In the genomic region with DNA sequence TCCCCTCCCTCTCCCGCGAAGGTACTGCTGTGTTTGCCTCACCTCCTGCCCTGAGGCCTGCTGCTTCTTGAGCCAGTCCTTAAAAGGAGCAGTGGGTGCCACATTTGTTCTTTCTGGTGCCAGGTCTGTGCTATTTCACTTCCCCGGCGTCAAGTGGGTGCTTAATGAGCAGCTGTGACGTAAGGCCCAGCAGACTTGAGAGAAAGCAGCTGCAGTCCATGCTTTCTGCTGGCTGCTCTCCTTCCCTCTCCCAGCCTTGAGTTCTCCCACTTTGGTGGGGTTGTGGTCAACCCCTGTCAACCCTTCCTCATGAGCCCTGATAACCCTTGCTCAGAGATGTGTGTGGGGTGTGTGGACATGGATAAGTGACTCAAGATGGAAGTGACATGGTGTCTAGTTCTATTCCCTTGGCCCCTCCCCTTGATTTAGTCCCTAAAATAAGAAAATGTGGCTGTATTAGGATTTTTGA, we compare ENCODE assay signal across 1 cellular context.
A peak's percentile ranks its signal among the peaks of the same experiment; 100 is the strongest.
TF ChIP-seq lines count a peak whose summit lies in the region.

No MANE protein-coding gene starts in this region.

TF ChIP-seq in K562, 482 proteins besides CTCF, POLR2A, EP300 and RAD21 (continued from another document and continues in another):
- TF ChIP-seq, protein P1, sequence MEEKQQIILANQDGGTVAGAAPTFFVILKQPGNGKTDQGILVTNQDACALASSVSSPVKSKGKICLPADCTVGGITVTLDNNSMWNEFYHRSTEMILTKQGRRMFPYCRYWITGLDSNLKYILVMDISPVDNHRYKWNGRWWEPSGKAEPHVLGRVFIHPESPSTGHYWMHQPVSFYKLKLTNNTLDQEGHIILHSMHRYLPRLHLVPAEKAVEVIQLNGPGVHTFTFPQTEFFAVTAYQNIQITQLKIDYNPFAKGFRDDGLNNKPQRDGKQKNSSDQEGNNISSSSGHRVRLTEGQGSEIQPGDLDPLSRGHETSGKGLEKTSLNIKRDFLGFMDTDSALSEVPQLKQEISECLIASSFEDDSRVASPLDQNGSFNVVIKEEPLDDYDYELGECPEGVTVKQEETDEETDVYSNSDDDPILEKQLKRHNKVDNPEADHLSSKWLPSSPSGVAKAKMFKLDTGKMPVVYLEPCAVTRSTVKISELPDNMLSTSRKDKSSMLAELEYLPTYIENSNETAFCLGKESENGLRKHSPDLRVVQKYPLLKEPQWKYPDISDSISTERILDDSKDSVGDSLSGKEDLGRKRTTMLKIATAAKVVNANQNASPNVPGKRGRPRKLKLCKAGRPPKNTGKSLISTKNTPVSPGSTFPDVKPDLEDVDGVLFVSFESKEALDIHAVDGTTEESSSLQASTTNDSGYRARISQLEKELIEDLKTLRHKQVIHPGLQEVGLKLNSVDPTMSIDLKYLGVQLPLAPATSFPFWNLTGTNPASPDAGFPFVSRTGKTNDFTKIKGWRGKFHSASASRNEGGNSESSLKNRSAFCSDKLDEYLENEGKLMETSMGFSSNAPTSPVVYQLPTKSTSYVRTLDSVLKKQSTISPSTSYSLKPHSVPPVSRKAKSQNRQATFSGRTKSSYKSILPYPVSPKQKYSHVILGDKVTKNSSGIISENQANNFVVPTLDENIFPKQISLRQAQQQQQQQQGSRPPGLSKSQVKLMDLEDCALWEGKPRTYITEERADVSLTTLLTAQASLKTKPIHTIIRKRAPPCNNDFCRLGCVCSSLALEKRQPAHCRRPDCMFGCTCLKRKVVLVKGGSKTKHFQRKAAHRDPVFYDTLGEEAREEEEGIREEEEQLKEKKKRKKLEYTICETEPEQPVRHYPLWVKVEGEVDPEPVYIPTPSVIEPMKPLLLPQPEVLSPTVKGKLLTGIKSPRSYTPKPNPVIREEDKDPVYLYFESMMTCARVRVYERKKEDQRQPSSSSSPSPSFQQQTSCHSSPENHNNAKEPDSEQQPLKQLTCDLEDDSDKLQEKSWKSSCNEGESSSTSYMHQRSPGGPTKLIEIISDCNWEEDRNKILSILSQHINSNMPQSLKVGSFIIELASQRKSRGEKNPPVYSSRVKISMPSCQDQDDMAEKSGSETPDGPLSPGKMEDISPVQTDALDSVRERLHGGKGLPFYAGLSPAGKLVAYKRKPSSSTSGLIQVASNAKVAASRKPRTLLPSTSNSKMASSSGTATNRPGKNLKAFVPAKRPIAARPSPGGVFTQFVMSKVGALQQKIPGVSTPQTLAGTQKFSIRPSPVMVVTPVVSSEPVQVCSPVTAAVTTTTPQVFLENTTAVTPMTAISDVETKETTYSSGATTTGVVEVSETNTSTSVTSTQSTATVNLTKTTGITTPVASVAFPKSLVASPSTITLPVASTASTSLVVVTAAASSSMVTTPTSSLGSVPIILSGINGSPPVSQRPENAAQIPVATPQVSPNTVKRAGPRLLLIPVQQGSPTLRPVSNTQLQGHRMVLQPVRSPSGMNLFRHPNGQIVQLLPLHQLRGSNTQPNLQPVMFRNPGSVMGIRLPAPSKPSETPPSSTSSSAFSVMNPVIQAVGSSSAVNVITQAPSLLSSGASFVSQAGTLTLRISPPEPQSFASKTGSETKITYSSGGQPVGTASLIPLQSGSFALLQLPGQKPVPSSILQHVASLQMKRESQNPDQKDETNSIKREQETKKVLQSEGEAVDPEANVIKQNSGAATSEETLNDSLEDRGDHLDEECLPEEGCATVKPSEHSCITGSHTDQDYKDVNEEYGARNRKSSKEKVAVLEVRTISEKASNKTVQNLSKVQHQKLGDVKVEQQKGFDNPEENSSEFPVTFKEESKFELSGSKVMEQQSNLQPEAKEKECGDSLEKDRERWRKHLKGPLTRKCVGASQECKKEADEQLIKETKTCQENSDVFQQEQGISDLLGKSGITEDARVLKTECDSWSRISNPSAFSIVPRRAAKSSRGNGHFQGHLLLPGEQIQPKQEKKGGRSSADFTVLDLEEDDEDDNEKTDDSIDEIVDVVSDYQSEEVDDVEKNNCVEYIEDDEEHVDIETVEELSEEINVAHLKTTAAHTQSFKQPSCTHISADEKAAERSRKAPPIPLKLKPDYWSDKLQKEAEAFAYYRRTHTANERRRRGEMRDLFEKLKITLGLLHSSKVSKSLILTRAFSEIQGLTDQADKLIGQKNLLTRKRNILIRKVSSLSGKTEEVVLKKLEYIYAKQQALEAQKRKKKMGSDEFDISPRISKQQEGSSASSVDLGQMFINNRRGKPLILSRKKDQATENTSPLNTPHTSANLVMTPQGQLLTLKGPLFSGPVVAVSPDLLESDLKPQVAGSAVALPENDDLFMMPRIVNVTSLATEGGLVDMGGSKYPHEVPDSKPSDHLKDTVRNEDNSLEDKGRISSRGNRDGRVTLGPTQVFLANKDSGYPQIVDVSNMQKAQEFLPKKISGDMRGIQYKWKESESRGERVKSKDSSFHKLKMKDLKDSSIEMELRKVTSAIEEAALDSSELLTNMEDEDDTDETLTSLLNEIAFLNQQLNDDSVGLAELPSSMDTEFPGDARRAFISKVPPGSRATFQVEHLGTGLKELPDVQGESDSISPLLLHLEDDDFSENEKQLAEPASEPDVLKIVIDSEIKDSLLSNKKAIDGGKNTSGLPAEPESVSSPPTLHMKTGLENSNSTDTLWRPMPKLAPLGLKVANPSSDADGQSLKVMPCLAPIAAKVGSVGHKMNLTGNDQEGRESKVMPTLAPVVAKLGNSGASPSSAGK (IDR thresholded peaks at IDR 0.05): peak; percentile 82
- TF ChIP-seq KHSRP (IDR thresholded peaks at IDR 0.05) (no peak), NCOR1 (IDR thresholded peaks at IDR 0.05) (peak; percentile 72), ARNT (IDR thresholded peaks at IDR 0.05) (peak in 1 of 2 experiments; percentile 52; a peak in 1 of 4 replicates), HEY1 (CRISPR knock-in tag; IDR thresholded peaks at IDR 0.05; ENCODE audit: borderline replicate concordance) (no peak), CREM (IDR thresholded peaks at IDR 0.05; ENCODE audit: low read depth) (peak; percentile 87), HDGF (IDR thresholded peaks at IDR 0.05) (no peak), CXXC5 (CRISPR knock-in tag; IDR thresholded peaks at IDR 0.05) (0 out of 2 replicates have a peak, but pooled peaks have one; percentile 28), ZNF224 (CRISPR knock-in tag; IDR thresholded peaks at IDR 0.05) (no peak), KDM5B (IDR thresholded peaks at IDR 0.05; ENCODE audit: insufficient replicate concordance, low read depth, low read length) (no peak)
- TF ChIP-seq, protein P2, sequence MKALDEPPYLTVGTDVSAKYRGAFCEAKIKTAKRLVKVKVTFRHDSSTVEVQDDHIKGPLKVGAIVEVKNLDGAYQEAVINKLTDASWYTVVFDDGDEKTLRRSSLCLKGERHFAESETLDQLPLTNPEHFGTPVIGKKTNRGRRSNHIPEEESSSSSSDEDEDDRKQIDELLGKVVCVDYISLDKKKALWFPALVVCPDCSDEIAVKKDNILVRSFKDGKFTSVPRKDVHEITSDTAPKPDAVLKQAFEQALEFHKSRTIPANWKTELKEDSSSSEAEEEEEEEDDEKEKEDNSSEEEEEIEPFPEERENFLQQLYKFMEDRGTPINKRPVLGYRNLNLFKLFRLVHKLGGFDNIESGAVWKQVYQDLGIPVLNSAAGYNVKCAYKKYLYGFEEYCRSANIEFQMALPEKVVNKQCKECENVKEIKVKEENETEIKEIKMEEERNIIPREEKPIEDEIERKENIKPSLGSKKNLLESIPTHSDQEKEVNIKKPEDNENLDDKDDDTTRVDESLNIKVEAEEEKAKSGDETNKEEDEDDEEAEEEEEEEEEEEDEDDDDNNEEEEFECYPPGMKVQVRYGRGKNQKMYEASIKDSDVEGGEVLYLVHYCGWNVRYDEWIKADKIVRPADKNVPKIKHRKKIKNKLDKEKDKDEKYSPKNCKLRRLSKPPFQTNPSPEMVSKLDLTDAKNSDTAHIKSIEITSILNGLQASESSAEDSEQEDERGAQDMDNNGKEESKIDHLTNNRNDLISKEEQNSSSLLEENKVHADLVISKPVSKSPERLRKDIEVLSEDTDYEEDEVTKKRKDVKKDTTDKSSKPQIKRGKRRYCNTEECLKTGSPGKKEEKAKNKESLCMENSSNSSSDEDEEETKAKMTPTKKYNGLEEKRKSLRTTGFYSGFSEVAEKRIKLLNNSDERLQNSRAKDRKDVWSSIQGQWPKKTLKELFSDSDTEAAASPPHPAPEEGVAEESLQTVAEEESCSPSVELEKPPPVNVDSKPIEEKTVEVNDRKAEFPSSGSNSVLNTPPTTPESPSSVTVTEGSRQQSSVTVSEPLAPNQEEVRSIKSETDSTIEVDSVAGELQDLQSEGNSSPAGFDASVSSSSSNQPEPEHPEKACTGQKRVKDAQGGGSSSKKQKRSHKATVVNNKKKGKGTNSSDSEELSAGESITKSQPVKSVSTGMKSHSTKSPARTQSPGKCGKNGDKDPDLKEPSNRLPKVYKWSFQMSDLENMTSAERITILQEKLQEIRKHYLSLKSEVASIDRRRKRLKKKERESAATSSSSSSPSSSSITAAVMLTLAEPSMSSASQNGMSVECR (CRISPR knock-in tag; IDR thresholded peaks at IDR 0.05): peak; percentile 31; the same call in 1 of the 2 replicates
- TF ChIP-seq, protein P3, sequence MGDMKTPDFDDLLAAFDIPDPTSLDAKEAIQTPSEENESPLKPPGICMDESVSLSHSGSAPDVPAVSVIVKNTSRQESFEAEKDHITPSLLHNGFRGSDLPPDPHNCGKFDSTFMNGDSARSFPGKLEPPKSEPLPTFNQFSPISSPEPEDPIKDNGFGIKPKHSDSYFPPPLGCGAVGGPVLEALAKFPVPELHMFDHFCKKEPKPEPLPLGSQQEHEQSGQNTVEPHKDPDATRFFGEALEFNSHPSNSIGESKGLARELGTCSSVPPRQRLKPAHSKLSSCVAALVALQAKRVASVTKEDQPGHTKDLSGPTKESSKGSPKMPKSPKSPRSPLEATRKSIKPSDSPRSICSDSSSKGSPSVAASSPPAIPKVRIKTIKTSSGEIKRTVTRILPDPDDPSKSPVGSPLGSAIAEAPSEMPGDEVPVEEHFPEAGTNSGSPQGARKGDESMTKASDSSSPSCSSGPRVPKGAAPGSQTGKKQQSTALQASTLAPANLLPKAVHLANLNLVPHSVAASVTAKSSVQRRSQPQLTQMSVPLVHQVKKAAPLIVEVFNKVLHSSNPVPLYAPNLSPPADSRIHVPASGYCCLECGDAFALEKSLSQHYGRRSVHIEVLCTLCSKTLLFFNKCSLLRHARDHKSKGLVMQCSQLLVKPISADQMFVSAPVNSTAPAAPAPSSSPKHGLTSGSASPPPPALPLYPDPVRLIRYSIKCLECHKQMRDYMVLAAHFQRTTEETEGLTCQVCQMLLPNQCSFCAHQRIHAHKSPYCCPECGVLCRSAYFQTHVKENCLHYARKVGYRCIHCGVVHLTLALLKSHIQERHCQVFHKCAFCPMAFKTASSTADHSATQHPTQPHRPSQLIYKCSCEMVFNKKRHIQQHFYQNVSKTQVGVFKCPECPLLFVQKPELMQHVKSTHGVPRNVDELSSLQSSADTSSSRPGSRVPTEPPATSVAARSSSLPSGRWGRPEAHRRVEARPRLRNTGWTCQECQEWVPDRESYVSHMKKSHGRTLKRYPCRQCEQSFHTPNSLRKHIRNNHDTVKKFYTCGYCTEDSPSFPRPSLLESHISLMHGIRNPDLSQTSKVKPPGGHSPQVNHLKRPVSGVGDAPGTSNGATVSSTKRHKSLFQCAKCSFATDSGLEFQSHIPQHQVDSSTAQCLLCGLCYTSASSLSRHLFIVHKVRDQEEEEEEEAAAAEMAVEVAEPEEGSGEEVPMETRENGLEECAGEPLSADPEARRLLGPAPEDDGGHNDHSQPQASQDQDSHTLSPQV (IDR thresholded peaks at IDR 0.05): peak; percentile 43; the same call in 1 of the 2 replicates
- TF ChIP-seq, protein P4, sequence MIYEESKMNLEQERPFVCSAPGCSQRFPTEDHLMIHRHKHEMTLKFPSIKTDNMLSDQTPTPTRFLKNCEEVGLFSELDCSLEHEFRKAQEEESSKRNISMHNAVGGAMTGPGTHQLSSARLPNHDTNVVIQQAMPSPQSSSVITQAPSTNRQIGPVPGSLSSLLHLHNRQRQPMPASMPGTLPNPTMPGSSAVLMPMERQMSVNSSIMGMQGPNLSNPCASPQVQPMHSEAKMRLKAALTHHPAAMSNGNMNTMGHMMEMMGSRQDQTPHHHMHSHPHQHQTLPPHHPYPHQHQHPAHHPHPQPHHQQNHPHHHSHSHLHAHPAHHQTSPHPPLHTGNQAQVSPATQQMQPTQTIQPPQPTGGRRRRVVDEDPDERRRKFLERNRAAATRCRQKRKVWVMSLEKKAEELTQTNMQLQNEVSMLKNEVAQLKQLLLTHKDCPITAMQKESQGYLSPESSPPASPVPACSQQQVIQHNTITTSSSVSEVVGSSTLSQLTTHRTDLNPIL (CRISPR knock-in tag; IDR thresholded peaks at IDR 0.05): no peak
- TF ChIP-seq, protein P5, sequence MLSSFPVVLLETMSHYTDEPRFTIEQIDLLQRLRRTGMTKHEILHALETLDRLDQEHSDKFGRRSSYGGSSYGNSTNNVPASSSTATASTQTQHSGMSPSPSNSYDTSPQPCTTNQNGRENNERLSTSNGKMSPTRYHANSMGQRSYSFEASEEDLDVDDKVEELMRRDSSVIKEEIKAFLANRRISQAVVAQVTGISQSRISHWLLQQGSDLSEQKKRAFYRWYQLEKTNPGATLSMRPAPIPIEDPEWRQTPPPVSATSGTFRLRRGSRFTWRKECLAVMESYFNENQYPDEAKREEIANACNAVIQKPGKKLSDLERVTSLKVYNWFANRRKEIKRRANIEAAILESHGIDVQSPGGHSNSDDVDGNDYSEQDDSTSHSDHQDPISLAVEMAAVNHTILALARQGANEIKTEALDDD (IDR thresholded peaks at IDR 0.05): peak; percentile 88
- TF ChIP-seq, protein P6, sequence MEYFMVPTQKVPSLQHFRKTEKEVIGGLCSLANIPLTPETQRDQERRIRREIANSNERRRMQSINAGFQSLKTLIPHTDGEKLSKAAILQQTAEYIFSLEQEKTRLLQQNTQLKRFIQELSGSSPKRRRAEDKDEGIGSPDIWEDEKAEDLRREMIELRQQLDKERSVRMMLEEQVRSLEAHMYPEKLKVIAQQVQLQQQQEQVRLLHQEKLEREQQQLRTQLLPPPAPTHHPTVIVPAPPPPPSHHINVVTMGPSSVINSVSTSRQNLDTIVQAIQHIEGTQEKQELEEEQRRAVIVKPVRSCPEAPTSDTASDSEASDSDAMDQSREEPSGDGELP (CRISPR knock-in tag; IDR thresholded peaks at IDR 0.05; ENCODE audit: borderline replicate concordance): peak; percentile 89
- TF ChIP-seq, protein P7, sequence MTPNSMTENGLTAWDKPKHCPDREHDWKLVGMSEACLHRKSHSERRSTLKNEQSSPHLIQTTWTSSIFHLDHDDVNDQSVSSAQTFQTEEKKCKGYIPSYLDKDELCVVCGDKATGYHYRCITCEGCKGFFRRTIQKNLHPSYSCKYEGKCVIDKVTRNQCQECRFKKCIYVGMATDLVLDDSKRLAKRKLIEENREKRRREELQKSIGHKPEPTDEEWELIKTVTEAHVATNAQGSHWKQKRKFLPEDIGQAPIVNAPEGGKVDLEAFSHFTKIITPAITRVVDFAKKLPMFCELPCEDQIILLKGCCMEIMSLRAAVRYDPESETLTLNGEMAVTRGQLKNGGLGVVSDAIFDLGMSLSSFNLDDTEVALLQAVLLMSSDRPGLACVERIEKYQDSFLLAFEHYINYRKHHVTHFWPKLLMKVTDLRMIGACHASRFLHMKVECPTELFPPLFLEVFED (CRISPR knock-in tag; conservative IDR thresholded peaks at IDR 0.05): no peak
